9 cellular contexts compared by ENCODE assay signal in the genomic region with DNA sequence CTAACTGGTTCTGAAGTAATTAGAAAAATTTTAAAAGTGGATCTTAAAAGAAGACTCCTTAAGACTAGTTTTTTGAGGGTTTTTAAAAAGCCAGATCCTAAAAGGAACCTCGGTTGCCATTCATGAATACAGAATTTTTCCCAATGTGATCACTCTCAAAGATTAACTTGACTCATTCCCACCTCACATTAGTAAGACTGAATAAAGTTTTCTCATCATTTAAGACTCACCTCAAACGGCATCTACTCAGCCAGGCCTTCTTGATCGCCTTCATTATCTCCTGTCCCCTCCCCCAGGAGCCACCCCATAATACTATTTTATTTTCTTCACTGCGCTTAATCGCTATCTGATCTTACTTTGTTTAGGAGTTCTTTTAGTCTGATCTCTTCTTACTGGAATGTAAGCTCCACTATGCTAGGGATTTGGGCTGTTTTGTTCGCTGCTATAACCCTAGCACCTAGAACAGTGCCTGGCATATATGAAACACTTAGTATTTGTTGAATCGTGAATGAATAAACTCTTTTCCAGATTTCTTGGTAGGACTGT. TPM values are rescaled to one million over a fixed set of nuclear protein-coding genes. Genes with fewer than 3 reads are reported as not detected.
DNase-seq lines count a peak whose midpoint lies in the region; ATAC-seq and TF ChIP-seq lines count a peak whose summit lies in the region.
"Had no signal": no experiment of that assay in that cellular context is flagged by ENCODE, and none has a peak within 500 bp of the region (broad histone marks: within the 10 kb centered on the region; RNA-seq: fewer than 3 reads in every experiment).

No MANE protein-coding gene starts in this region.

- ATAC-seq in T-helper 17 cell (no peak), HG02870 (IDR thresholded peaks at IDR 0.05; ENCODE audit: unreplicated experiment) (no peak)

- peaks cover 5 to 33% (median 25%) of the 10 kb centered on the region in 4 donors for H3K4me1 ChIP-seq in esophagus muscularis mucosa
- no peaks in the 10 kb centered on the region for H3K4me1 ChIP-seq in prostate gland (replicated peaks)
- peaks cover 0 to 18% of the 10 kb centered on the region in 2 donors for H3K4me1 ChIP-seq in thyroid gland

- H3K27me3 ChIP-seq in esophagus muscularis mucosa: no peaks in the 10 kb centered on the region
- H3K27me3 ChIP-seq in prostate gland (replicated peaks; ENCODE audit: insufficient read depth): no peaks in the 10 kb centered on the region
- H3K27me3 ChIP-seq in thyroid gland: no peaks in the 10 kb centered on the region

- peaks cover 6% of the 10 kb centered on the region for H3K36me3 Mint-ChIP-seq in T-helper 17 cell (ENCODE audit: low read depth)

- H3K27ac ChIP-seq in esophagus muscularis mucosa (replicated peaks in 1 of 4) (peak overlapping the region; percentile 96 to 99 (median 97)), prostate gland (peak overlapping the region in 1 of 2 donors; percentile 95), thyroid gland (peak overlapping the region in 1 of 3 donors; percentile 95)
- H3K27ac ChIP-seq: neutrophil had no signal

- peaks cover 41% of the 10 kb centered on the region for H3K4me1 Mint-ChIP-seq in T-helper 17 cell

- H3K27ac Mint-ChIP-seq in T-helper 17 cell: peak overlapping the region; percentile 95

- TF ChIP-seq CTCF in esophagus muscularis mucosa (IDR thresholded peaks at IDR 0.05) (no peak), prostate gland (IDR thresholded peaks at IDR 0.05) (no peak), thyroid gland (IDR thresholded peaks at IDR 0.05) (no peak)

- H3K9me3 ChIP-seq in T-helper 17 cell (ENCODE audit: control insufficient read depth, low read length, poor library complexity, severe bottlenecking) (no peaks in the 10 kb centered on the region), esophagus muscularis mucosa (no peaks in the 10 kb centered on the region), prostate gland (no peaks in the 10 kb centered on the region), thyroid gland (no peaks in the 10 kb centered on the region)
- H3K9me3 ChIP-seq: neutrophil had no signal

- 75% methylated on average over 7 of the region's 7 CpGs for WGBS in esophagus muscularis mucosa
- WGBS in prostate gland: 57% methylated on average over 7 of the region's 7 CpGs
- 87 to 89% methylated on average over 7 of the region's 7 CpGs for WGBS in thyroid gland, 2 donors

- H3K4me3 ChIP-seq in esophagus muscularis mucosa: peak overlapping the region; percentile 93 to 97 (median 94)
- H3K4me3 ChIP-seq in prostate gland: peak overlapping the region; percentile 88 to 89
- no peak overlapping the region for H3K4me3 ChIP-seq in thyroid gland (replicated peaks in 1 of 3)

- TF ChIP-seq POLR2A in esophagus muscularis mucosa (IDR thresholded peaks at IDR 0.05; ENCODE audit: low read depth): no peak
- no peak for TF ChIP-seq POLR2A in prostate gland (IDR thresholded peaks at IDR 0.05)
- TF ChIP-seq POLR2A in thyroid gland (IDR thresholded peaks at IDR 0.05): no peak

- H3K36me3 ChIP-seq in esophagus muscularis mucosa: no peaks in the 10 kb centered on the region
- no peaks in the 10 kb centered on the region for H3K36me3 ChIP-seq in prostate gland
- H3K36me3 ChIP-seq in thyroid gland: no peaks in the 10 kb centered on the region
- H3K36me3 ChIP-seq: neutrophil had no signal

- no peak for TF ChIP-seq EP300 in esophagus muscularis mucosa (IDR thresholded peaks at IDR 0.05)

- H3K27me3 Mint-ChIP-seq in T-helper 17 cell: no peaks in the 10 kb centered on the region

- peak; percentile 19 for DNase-seq in EH (ENCODE audit: low read depth)
- DNase-seq in T-helper 17 cell: no peak
- no peak for DNase-seq in esophagus muscularis mucosa (ENCODE audit: extremely low spot score)
- no peak for DNase-seq in prostate gland (ENCODE audit: low spot score)
- DNase-seq in RPMI8226: no peak
- DNase-seq in NCI-H187 (lab: John Stamatoyannopoulos, UW): no peak
- DNase-seq in thyroid gland: no peak

- H3K4me3 Mint-ChIP-seq in T-helper 17 cell: peak overlapping the region; percentile 93

- intact Hi-C loops in esophagus muscularis mucosa (cut with DNase I) (no loop called here), prostate gland (cut with DNase I) (loop anchor here (10.0 kb wide), 1 partner anchor 250 kb away; no protein-coding TSS in a partner anchor), thyroid gland (cut with DNase I) (no loop called here)

RNA-seq across cellular contexts. Expression of gene PCGF5, which starts 55.9 kb away (rescaled TPM):
- total RNA-seq in T-helper 17 cell (10 to 100 TPM; 66.7 to 86.8 TPM), esophagus muscularis mucosa (10 to 100 TPM; 41.6 to 62.7 (median 52.6) TPM), prostate gland (10 to 100 TPM; 35.7 to 41.3 TPM), thyroid gland (10 to 100 TPM; 47.8 to 63.7 (median 55.0) TPM)

Comparison
In these comparisons a context has a peak if more than half of its experiments do, and no peak if none do; other contexts are left out.
1. H3K4me3 ChIP-seq: peak in esophagus muscularis mucosa (4 of 4) and prostate gland (2 of 2); none in thyroid gland (0 of 3).